ENCODE assay signal across 9 cellular contexts in genomic region chr11:66314186-66314501, GRCh38. TPM values are rescaled to one million over a fixed set of nuclear protein-coding genes. Genes with fewer than 3 reads are reported as not detected.
DNase-seq lines count a peak whose midpoint lies in the region; ATAC-seq and TF ChIP-seq lines count a peak whose summit lies in the region.
"Had no signal": no experiment of that assay in that cellular context is flagged by ENCODE, and none has a peak within 500 bp of the region (broad histone marks: within the 10 kb centered on the region; RNA-seq: fewer than 3 reads in every experiment).

No MANE protein-coding gene starts in this region.

- no peaks in the 10 kb centered on the region for H3K27me3 ChIP-seq in HCT116 (ENCODE audit: insufficient read depth, low read length)

- no peaks in the 10 kb centered on the region for H3K9me2 ChIP-seq in HCT116 (ENCODE audit: insufficient read depth)

- no peaks in the 10 kb centered on the region for H4K20me1 ChIP-seq in HCT116 (ENCODE audit: insufficient read depth)

- TF ChIP-seq RAD21 in HCT116 (IDR thresholded peaks at IDR 0.05; ENCODE audit: low read depth): no peak

- no peak overlapping the region for H3K9ac ChIP-seq in HCT116 (ENCODE audit: low read length)

- POLR2A ChIA-PET in AG04449 (lab: Yijun Ruan, JAX): interaction anchor here (1.2 to 4.3 kb wide), 4 partner anchors 13 to 25 kb away, joined by 4 to 106 read pairs (median 40); partner anchors contain the start of genes RIN1 and YIF1A
- POLR2A ChIA-PET in HCT116 (lab: Charles Lee): no interaction called here

- peak overlapping the region; percentile 52 for H3K4me3 Mint-ChIP-seq in natural killer cell treated with Interleukin-12 subunit alpha and Interleukin-12 subunit beta and Interleukin-15 and Interleukin-18, amount 100 ng/mL, for 72 hours

- H3K79me2 ChIP-seq in HCT116 (ENCODE audit: insufficient read depth, low read length): no peaks in the 10 kb centered on the region

- TF ChIP-seq POLR2A in HCT116 (IDR thresholded peaks at IDR 0.05; ENCODE audit: borderline replicate concordance, extremely low read depth, insufficient read depth, insufficient read length): no peak

- peak overlapping the region; percentile 91 for H3K4me3 ChIP-seq in AG04449 (ENCODE audit: low read depth, low read length)
- no peak overlapping the region for H3K4me3 ChIP-seq in HCT116 (replicated peaks in 1 of 2; ENCODE audit: low read depth in 1 of 2, low read length in 2 of 2)
- peak overlapping the region; percentile 74 for H3K4me3 ChIP-seq in choroid plexus epithelial cell (ENCODE audit: low read depth, low read length)

- no TSS peak for BruUV-seq in HCT116 (replicated peaks; lab: Mats Ljungman, UMichigan)

- H3K36me3 ChIP-seq in HCT116 (ENCODE audit: control insufficient read depth in 1 of 2, insufficient read depth in 2 of 2, low read length in 2 of 2): no peaks in the 10 kb centered on the region

- TF ChIP-seq CTCF in AG04449 (IDR thresholded peaks at IDR 0.05; ENCODE audit: insufficient read depth, low read length, missing control alignments): no peak
- TF ChIP-seq CTCF in HCT116 (IDR thresholded peaks at IDR 0.05 in 2 of 3, conservative IDR thresholded peaks at IDR 0.05 in 1 of 3; ENCODE audit: borderline replicate concordance in 1 of 3, insufficient read depth in 1 of 3, low read depth in 2 of 3, low read length in 2 of 3): no peak
- TF ChIP-seq CTCF in choroid plexus epithelial cell (conservative IDR thresholded peaks at IDR 0.05; ENCODE audit: low read depth, low read length): no peak

- peaks cover 16 to 37% of the 10 kb centered on the region in 2 experiments for H3K4me1 ChIP-seq in HCT116 (ENCODE audit: control insufficient read depth in 1 of 2, insufficient read depth in 2 of 2, low read length in 2 of 2)

- DNase-seq in AG04449 (ENCODE audit: low read depth, low spot score) (no peak), HCT116 (ENCODE audit: low read depth, low spot score) (no peak), choroid plexus epithelial cell (ENCODE audit: low read depth) (no peak)
- no peak for DNase-seq in natural killer cell treated with Interleukin-12 subunit alpha and Interleukin-12 subunit beta and Interleukin-15 and Interleukin-18, amount 100 ng/mL, for 72 hours (ENCODE audit: low spot score)
- DNase-seq in activated CD4-positive, alpha-beta T cell treated with anti-CD3 and anti-CD28 coated beads, Interleukin-2, amount 50 U/mL, for 1 hour: no peak

- H3K4me2 ChIP-seq in HCT116 (ENCODE audit: low read length): no peak overlapping the region

- H3K36me3 Mint-ChIP-seq in natural killer cell treated with Interleukin-12 subunit alpha and Interleukin-12 subunit beta and Interleukin-15 and Interleukin-18, amount 100 ng/mL, for 72 hours: no peaks in the 10 kb centered on the region

- intact Hi-C loops in HCT116 (cut with micrococcal nuclease): loop anchor here (5.0 kb wide), 2 partner anchors 58 to 73 kb away; partner anchors contain the start of gene SLC29A2

- peaks cover 23 to 30% of the 10 kb centered on the region in 2 donors for H3K4me1 Mint-ChIP-seq in natural killer cell treated with Interleukin-12 subunit alpha and Interleukin-12 subunit beta and Interleukin-15 and Interleukin-18, amount 100 ng/mL, for 72 hours (ENCODE audit: low read depth in 2 of 2)

- no peaks in the 10 kb centered on the region for H3K9me3 ChIP-seq in HCT116 (ENCODE audit: control insufficient read depth in 1 of 2, insufficient read depth in 1 of 2, low read depth in 1 of 2, low read length in 2 of 2)

- RAD21 ChIA-PET in HCT116 (lab: Charles Lee; ENCODE audit: low non-redundant PET in 1 of 2, low total read pairs in 2 of 2, uncharacterized antibody in 2 of 2, unreplicated experiment in 2 of 2): no interaction called here

- H3K27ac Mint-ChIP-seq in natural killer cell treated with Interleukin-12 subunit alpha and Interleukin-12 subunit beta and Interleukin-15 and Interleukin-18, amount 100 ng/mL, for 72 hours: peak overlapping the region in 1 of 2 donors; percentile 43

- peak overlapping the region; percentile 79; the same call in 1 of the 2 replicates for H3K27ac ChIP-seq in HCT116 (ENCODE audit: low read depth, low read length)

- CTCF ChIA-PET in AG04449 (lab: Yijun Ruan, JAX) (interaction anchor here (1.4 to 8.6 kb wide), 8 partner anchors 8 to 125 kb away, joined by 3 to 260 read pairs (median 85); partner anchors contain the start of genes B4GAT1, BRMS1, MRPL11 and RIN1), HCT116 (lab: Charles Lee) (no interaction called here)

- no peaks in the 10 kb centered on the region for H3K9me3 Mint-ChIP-seq in natural killer cell treated with Interleukin-12 subunit alpha and Interleukin-12 subunit beta and Interleukin-15 and Interleukin-18, amount 100 ng/mL, for 72 hours

- H2AFZ ChIP-seq in HCT116 (ENCODE audit: low read depth, low read length, poor library complexity, severe bottlenecking): no peak overlapping the region

- ATAC-seq in HCT116: no peak
- ATAC-seq in natural killer cell treated with Interleukin-12 subunit alpha and Interleukin-12 subunit beta and Interleukin-15 and Interleukin-18, amount 100 ng/mL, for 72 hours: no peak
- no peak for ATAC-seq in GM19452 (IDR thresholded peaks at IDR 0.05; ENCODE audit: unreplicated experiment)
- ATAC-seq in GM19328 (IDR thresholded peaks at IDR 0.05; ENCODE audit: unreplicated experiment): no peak
- ATAC-seq in HG03045 (IDR thresholded peaks at IDR 0.05; ENCODE audit: unreplicated experiment): no peak

- H3K27me3 Mint-ChIP-seq in natural killer cell treated with Interleukin-12 subunit alpha and Interleukin-12 subunit beta and Interleukin-15 and Interleukin-18, amount 100 ng/mL, for 72 hours: peaks cover 18 to 19% of the 10 kb centered on the region in 2 donors

TF ChIP-seq in HCT116, 20 proteins besides CTCF, POLR2A, EP300 and RAD21:
- TF ChIP-seq EZH2 (IDR thresholded peaks at IDR 0.05): no peak
- TF ChIP-seq FOSL1 (IDR thresholded peaks at IDR 0.05; ENCODE audit: low read depth): no peak
- no peak for TF ChIP-seq EZH2phosphoT487 (IDR thresholded peaks at IDR 0.05; ENCODE audit: borderline replicate concordance)
- TF ChIP-seq ZNF274 (IDR thresholded peaks at IDR 0.05; ENCODE audit: low read depth, low read length): no peak
- TF ChIP-seq REST (IDR thresholded peaks at IDR 0.05; ENCODE audit: low read depth): no peak

RNA-seq across cellular contexts. Expression of gene CD248, which starts 2.7 kb away (rescaled TPM):
- 0.32 TPM for total RNA-seq in HCT116 (2021; ENCODE audit: unreplicated experiment)
- not detected in 2 replicates for polyA plus RNA-seq in HCT116 (2012)
- under 1 TPM; 0.10 to 0.59 TPM for total RNA-seq in natural killer cell treated with Interleukin-12 subunit alpha and Interleukin-12 subunit beta and Interleukin-15 and Interleukin-18, amount 100 ng/mL, for 72 hours

RNA-seq across cellular contexts. Expression of gene RIN1, which starts 22.1 kb away (rescaled TPM):
- 38.7 TPM for total RNA-seq in HCT116 (2021; ENCODE audit: unreplicated experiment)
- polyA plus RNA-seq in HCT116 (2012): 39.8 and 41.0 TPM in 2 replicates
- total RNA-seq in natural killer cell treated with Interleukin-12 subunit alpha and Interleukin-12 subunit beta and Interleukin-15 and Interleukin-18, amount 100 ng/mL, for 72 hours: 1 to 10 TPM in 1 of 2 donors, under 1 TPM in 1; 0.43 to 2.1 TPM

RNA-seq across cellular contexts. Expression of gene TMEM151A, which starts 22.4 kb away (rescaled TPM):
- 5.9 TPM for total RNA-seq in HCT116 (2021; ENCODE audit: unreplicated experiment)
- polyA plus RNA-seq in HCT116 (2012): 5.0 and 5.4 TPM in 2 replicates
- not detected for total RNA-seq in natural killer cell treated with Interleukin-12 subunit alpha and Interleukin-12 subunit beta and Interleukin-15 and Interleukin-18, amount 100 ng/mL, for 72 hours
- total RNA-seq: Daoy had no signal

RNA-seq across cellular contexts. Expression of gene YIF1A, which starts 25.2 kb away (rescaled TPM):
- 54.7 TPM for total RNA-seq in HCT116 (2021; ENCODE audit: unreplicated experiment)
- polyA plus RNA-seq in HCT116 (2012): 82.8 and 97.7 TPM in 2 replicates
- 10 to 100 TPM; 62.7 to 76.1 TPM for total RNA-seq in natural killer cell treated with Interleukin-12 subunit alpha and Interleukin-12 subunit beta and Interleukin-15 and Interleukin-18, amount 100 ng/mL, for 72 hours

RNA-seq across cellular contexts. Expression of gene BRMS1, which starts 30.8 kb away (rescaled TPM):
- 42.1 TPM for total RNA-seq in HCT116 (2021; ENCODE audit: unreplicated experiment)
- polyA plus RNA-seq in HCT116 (2012): 32.8 and 37.7 TPM in 2 replicates
- 10 to 100 TPM; 53.2 to 64.5 TPM for total RNA-seq in natural killer cell treated with Interleukin-12 subunit alpha and Interleukin-12 subunit beta and Interleukin-15 and Interleukin-18, amount 100 ng/mL, for 72 hours

Comparison
In these comparisons a context has a peak if more than half of its experiments do, and no peak if none do; other contexts are left out.
1. H3K4me3 ChIP-seq: peak in AG04449 (single experiment) and choroid plexus epithelial cell (single experiment); none in HCT116 (0 of 2).
2. RNA of gene RIN1, which starts 22.1 kb away (total RNA-seq): 38.7 TPM in HCT116 (single experiment); 0.43 to 2.1 TPM in natural killer cell treated with Interleukin-12 subunit alpha and Interleukin-12 subunit beta and Interleukin-15 and Interleukin-18, amount 100 ng/mL, for 72 hours; every median in the first group is over 10 times any median in the second.